Comparison of ENCODE assay signal across 1 cellular context in genomic region chr6:144689503-144690040, GRCh38.
TF ChIP-seq lines count a peak whose summit lies in the region.

No MANE protein-coding gene starts in this region.

TF ChIP-seq in HepG2, 621 proteins besides CTCF, POLR2A, EP300 and RAD21 (continued from another document):
- TF ChIP-seq NR2C2 (CRISPR knock-in tag; IDR thresholded peaks at IDR 0.05; ENCODE audit: borderline replicate concordance) (no peak), MXI1 (IDR thresholded peaks at IDR 0.05; ENCODE audit: borderline replicate concordance, low read depth, low read length) (no peak), EZH2 (conservative IDR thresholded peaks at IDR 0.05; ENCODE audit: low read depth, low read length) (no peak), PTBP1 (IDR thresholded peaks at IDR 0.05; ENCODE audit: low read depth, low read length, poor library complexity, severe bottlenecking) (no peak), ZIK1 (CRISPR knock-in tag; IDR thresholded peaks at IDR 0.05; ENCODE audit: borderline replicate concordance, low read depth) (no peak), ZNF776 (CRISPR knock-in tag; IDR thresholded peaks at IDR 0.05) (no peak), ZMYM3 (CRISPR knock-in tag; IDR thresholded peaks at IDR 0.05) (no peak)
- TF ChIP-seq, protein P1, sequence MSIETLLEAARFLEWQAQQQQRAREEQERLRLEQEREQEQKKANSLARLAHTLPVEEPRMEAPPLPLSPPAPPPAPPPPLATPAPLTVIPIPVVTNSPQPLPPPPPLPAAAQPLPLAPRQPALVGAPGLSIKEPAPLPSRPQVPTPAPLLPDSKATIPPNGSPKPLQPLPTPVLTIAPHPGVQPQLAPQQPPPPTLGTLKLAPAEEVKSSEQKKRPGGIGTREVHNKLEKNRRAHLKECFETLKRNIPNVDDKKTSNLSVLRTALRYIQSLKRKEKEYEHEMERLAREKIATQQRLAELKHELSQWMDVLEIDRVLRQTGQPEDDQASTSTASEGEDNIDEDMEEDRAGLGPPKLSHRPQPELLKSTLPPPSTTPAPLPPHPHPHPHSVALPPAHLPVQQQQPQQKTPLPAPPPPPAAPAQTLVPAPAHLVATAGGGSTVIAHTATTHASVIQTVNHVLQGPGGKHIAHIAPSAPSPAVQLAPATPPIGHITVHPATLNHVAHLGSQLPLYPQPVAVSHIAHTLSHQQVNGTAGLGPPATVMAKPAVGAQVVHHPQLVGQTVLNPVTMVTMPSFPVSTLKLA (IDR thresholded peaks at IDR 0.05): no peak
- TF ChIP-seq, protein P2, sequence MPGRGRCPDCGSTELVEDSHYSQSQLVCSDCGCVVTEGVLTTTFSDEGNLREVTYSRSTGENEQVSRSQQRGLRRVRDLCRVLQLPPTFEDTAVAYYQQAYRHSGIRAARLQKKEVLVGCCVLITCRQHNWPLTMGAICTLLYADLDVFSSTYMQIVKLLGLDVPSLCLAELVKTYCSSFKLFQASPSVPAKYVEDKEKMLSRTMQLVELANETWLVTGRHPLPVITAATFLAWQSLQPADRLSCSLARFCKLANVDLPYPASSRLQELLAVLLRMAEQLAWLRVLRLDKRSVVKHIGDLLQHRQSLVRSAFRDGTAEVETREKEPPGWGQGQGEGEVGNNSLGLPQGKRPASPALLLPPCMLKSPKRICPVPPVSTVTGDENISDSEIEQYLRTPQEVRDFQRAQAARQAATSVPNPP (CRISPR knock-in tag; IDR thresholded peaks at IDR 0.05): no peak
